Comparison of ENCODE assay signal across 19 cellular contexts in the genomic region with DNA sequence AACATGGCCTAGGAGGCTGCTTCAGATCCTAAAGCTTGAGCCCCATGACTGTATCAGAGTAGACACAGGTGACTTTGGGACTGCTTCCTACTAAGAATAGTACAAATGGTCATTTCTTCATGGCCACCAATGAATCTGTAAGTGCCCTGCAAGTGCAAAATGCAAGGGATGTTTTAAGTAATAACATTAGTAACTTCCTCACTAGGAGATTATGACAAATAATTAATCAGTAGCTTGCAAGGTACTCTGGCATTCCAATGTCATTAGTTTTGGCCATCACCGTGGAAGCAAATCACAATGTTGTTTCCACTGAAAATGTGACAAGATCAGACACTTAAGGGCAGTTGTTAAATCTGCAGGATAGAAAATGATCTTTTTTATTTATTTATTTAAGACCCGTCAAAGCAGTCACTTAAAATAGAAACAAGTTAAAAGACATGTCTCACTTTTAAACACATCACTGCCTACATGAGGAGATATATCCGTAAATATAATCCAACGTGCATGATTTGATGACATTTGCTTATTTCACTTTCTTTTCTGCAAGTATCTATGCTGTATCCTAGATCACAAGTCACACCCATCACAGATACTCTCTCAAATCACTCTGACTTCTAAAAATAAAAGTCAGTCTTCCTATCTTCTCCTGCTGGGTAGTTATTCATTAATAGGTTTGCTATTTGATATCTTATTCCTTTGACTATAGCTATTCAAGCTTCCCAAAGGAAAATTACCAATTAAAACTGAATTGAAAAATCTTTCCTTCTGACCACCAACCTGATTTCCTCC.
DNase-seq lines count a peak whose midpoint lies in the region; ATAC-seq and TF ChIP-seq lines count a peak whose summit lies in the region.
"Had no signal": no experiment of that assay in that cellular context is flagged by ENCODE, and none has a peak within 500 bp of the region (broad histone marks: within the 10 kb centered on the region; RNA-seq: fewer than 3 reads in every experiment).

No MANE protein-coding gene starts in this region.

- CTCF ChIA-PET in CD4-positive, alpha-beta T cell (lab: Charles Lee) = no interaction called here

- H3K27me3 Mint-ChIP-seq in CD4-positive, alpha-beta T cell = no peaks in the 10 kb centered on the region
- no peaks in the 10 kb centered on the region for H3K27me3 Mint-ChIP-seq in central memory CD8-positive, alpha-beta T cell
- H3K27me3 Mint-ChIP-seq: activated T-helper 17 cell treated with anti-CD3 and anti-CD28 coated beads, Interleukin-2, amount 50 U/mL, for 72 hours had no signal

- no peaks in the 10 kb centered on the region for H3K27me3 ChIP-seq in CD4-positive, alpha-beta T cell (ENCODE audit: control insufficient read depth, insufficient read depth, low read length)
- H3K27me3 ChIP-seq: BE2C, neutrophil, right lobe of liver had no signal

- peak overlapping the region; percentile 6 for H3K27ac Mint-ChIP-seq in CD4-positive, alpha-beta T cell
- peak overlapping the region; percentile 19 for H3K27ac Mint-ChIP-seq in central memory CD8-positive, alpha-beta T cell (ENCODE audit: low read depth)
- H3K27ac Mint-ChIP-seq: activated T-helper 17 cell treated with anti-CD3 and anti-CD28 coated beads, Interleukin-2, amount 50 U/mL, for 72 hours; IgD-negative memory B cell had no signal

- ATAC-seq in CD4-positive, alpha-beta T cell (ENCODE audit: poor library complexity) = no peak
- ATAC-seq in central memory CD8-positive, alpha-beta T cell (replicated peaks; ENCODE audit: extremely low read depth, poor library complexity, severe bottlenecking) = no peak
- ATAC-seq: activated T-helper 17 cell treated with anti-CD3 and anti-CD28 coated beads, Interleukin-2, amount 50 U/mL, for 72 hours; right lobe of liver had no signal

- no peak for DNase-seq in CD4-positive, alpha-beta T cell
- DNase-seq in HS-5 (ENCODE audit: low read depth) (peak; percentile 34), kidney glomerular epithelial cell (lab: John Stamatoyannopoulos, UW) (peak; percentile 88), NCI-H526 treated with DMSO at 0.1 percent for 48 hours (lab: John Stamatoyannopoulos, UW) (no peak), NCI-H1436 (lab: John Stamatoyannopoulos, UW) (no peak), NCI-H146 (lab: John Stamatoyannopoulos, UW) (no peak), NCI-H1048 (lab: John Stamatoyannopoulos, UW) (no peak)
- DNase-seq in central memory CD8-positive, alpha-beta T cell (ENCODE audit: low spot score in 2 of 2) = no peak
- DNase-seq: activated CD8-positive, alpha-beta memory T cell treated with anti-CD3 and anti-CD28 coated beads for 24 hours; BE2C; glutamatergic neuron; islet precursor cell; NCI-H2107; NCI-H69; right lobe of liver; WERI-Rb-1 had no signal

- intact Hi-C loops in CD4-positive, alpha-beta T cell (cut with DNase I, micrococcal nuclease) = no loop called here

- POLR2A ChIA-PET in CD4-positive, alpha-beta T cell (lab: Charles Lee) = no interaction called here

- peaks cover 55% of the 10 kb centered on the region for H3K36me3 Mint-ChIP-seq in CD4-positive, alpha-beta T cell (ENCODE audit: low read depth)
- H3K36me3 Mint-ChIP-seq in central memory CD8-positive, alpha-beta T cell (ENCODE audit: insufficient read depth) = peaks cover 14% of the 10 kb centered on the region
- H3K36me3 Mint-ChIP-seq: IgD-negative memory B cell had no signal

- no peak overlapping the region for H3K27ac ChIP-seq in CD4-positive, alpha-beta T cell (ENCODE audit: low read depth, low read length)
- H3K27ac ChIP-seq: neutrophil, right lobe of liver, WERI-Rb-1 had no signal

- no peak for TF ChIP-seq CTCF in CD4-positive, alpha-beta T cell (IDR thresholded peaks at IDR 0.05)

- no peaks in the 10 kb centered on the region for H3K9me3 ChIP-seq in CD4-positive, alpha-beta T cell (ENCODE audit: control insufficient read depth, low read length)
- H3K9me3 ChIP-seq: BE2C, neutrophil, right lobe of liver had no signal

- H3K4me1 Mint-ChIP-seq in CD4-positive, alpha-beta T cell (ENCODE audit: low read depth) = peaks cover 38% of the 10 kb centered on the region
- peaks cover 24% of the 10 kb centered on the region for H3K4me1 Mint-ChIP-seq in central memory CD8-positive, alpha-beta T cell
- H3K4me1 Mint-ChIP-seq: IgD-negative memory B cell had no signal

- no peaks in the 10 kb centered on the region for H3K9me3 Mint-ChIP-seq in CD4-positive, alpha-beta T cell
- no peaks in the 10 kb centered on the region for H3K9me3 Mint-ChIP-seq in central memory CD8-positive, alpha-beta T cell
- H3K9me3 Mint-ChIP-seq: activated T-helper 17 cell treated with anti-CD3 and anti-CD28 coated beads, Interleukin-2, amount 50 U/mL, for 72 hours; IgD-negative memory B cell had no signal

- no peak overlapping the region for H3K4me3 Mint-ChIP-seq in CD4-positive, alpha-beta T cell
- no peak overlapping the region for H3K4me3 Mint-ChIP-seq in central memory CD8-positive, alpha-beta T cell
- H3K4me3 Mint-ChIP-seq: activated T-helper 17 cell treated with anti-CD3 and anti-CD28 coated beads, Interleukin-2, amount 50 U/mL, for 72 hours; IgD-negative memory B cell had no signal

Comparison
In these comparisons a context has a peak if more than half of its experiments do, and no peak if none do; other contexts are left out.
1. DNase-seq: peak in HS-5 (single experiment) and kidney glomerular epithelial cell (single experiment); none in CD4-positive, alpha-beta T cell (0 of 10), central memory CD8-positive, alpha-beta T cell (0 of 2), NCI-H526 treated with DMSO at 0.1 percent for 48 hours (single experiment), NCI-H1436 (single experiment), NCI-H146 (single experiment) and NCI-H1048 (single experiment).